Comparison of ENCODE assay signal across 8 cellular contexts in the genomic region with DNA sequence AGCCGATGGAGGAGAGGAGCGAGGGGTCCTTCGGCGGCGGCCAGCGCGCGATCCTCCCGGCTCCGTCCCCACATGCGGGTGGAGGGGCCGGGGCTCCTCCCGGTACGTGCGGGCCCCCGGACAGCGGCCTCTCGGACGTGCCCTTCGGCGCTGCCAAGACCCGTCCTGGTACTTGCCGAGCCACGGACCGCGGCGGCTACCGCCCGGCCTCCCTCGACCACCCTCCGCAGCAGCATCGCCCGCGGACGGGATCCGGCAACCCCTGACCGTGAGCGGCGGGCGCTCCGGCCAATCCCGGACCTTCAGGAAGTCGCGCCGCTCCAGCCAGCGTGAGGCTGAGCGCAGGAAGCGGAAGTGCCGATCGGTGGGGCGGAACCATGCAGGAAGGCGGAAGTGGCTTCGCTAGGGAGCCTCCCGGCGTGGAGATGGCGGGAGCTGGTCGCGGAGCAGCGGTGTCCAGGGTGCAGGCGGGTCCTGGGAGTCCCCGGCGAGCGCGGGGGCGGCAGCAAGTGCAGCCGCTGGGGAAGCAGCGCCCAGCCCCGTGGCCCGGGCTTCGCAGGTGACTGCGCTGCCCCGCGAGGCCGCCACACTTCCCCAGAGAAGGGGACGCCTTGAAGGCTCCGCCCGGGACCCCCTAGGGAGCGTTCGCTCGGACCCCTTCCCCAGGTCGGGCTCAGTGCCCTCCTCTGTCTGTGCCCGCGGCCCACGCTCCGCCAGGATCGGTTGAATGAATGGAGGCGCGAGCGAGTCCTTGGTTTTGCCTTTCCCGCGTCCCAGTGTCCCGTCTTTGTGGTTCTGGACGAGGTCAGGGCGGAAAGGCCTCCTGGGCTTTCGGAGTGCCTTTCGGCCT. TPM values are rescaled to one million over a fixed set of nuclear protein-coding genes. Genes with fewer than 3 reads are reported as not detected.
DNase-seq lines count a peak whose midpoint lies in the region; ATAC-seq and TF ChIP-seq lines count a peak whose summit lies in the region.

A gene with protein sequence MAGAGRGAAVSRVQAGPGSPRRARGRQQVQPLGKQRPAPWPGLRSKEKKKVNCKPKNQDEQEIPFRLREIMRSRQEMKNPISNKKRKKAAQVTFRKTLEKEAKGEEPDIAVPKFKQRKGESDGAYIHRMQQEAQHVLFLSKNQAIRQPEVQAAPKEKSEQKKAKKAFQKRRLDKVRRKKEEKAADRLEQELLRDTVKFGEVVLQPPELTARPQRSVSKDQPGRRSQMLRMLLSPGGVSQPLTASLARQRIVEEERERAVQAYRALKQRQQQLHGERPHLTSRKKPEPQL (plus strand): TSS at position 396 of the 850 bp plus-strand sequence. CDS start 30 bp downstream, at position 426.
A gene (minus strand): TSS at position 264 of the 850 bp plus-strand sequence. CDS start 28 bp downstream, at position 236.

- TF ChIP-seq POLR2A in prostate gland (IDR thresholded peaks at IDR 0.05): peak; percentile 79

- ATAC-seq in GM18498 (IDR thresholded peaks at IDR 0.05; ENCODE audit: unreplicated experiment): peak; percentile 94
- ATAC-seq in HG02885 (IDR thresholded peaks at IDR 0.05; ENCODE audit: poor library complexity, unreplicated experiment): peak; percentile 93
- ATAC-seq in left ventricle myocardium superior: peak; percentile 99

- DNase-seq in NCI-H1694 treated with DMSO at 0.1 percent for 48 hours (lab: John Stamatoyannopoulos, UW): peak; percentile 90
- DNase-seq in amniotic stem cell (lab: John Stamatoyannopoulos, UW): peak; percentile 91
- DNase-seq in left ventricle myocardium superior: peak; percentile 98
- DNase-seq in prostate gland (ENCODE audit: low spot score): peak; percentile 96

- H3K9me3 ChIP-seq in prostate gland: no peaks in the 10 kb centered on the region

- peak in 1 of 4 experiments; percentile 8 for TF ChIP-seq CTCF in prostate gland (IDR thresholded peaks at IDR 0.05)

- H3K27me3 Mint-ChIP-seq in T-helper 1 cell treated with Interleukin-12 subunit alpha and Interleukin-12 subunit beta and Interleukin-4 antibody, amounts not matched to agents 30 μg/mL and 1 μg/mL, for 36 hours (ENCODE audit: low read depth): no peaks in the 10 kb centered on the region

- no peaks in the 10 kb centered on the region for H3K27me3 ChIP-seq in prostate gland (replicated peaks; ENCODE audit: insufficient read depth)

- intact Hi-C loops in left ventricle myocardium superior (cut with micrococcal nuclease) (no loop called here), prostate gland (cut with DNase I) (no loop called here)

- peak within 1 kb of the TSS; percentile 98 for H3K4me3 Mint-ChIP-seq in T-helper 1 cell treated with Interleukin-12 subunit alpha and Interleukin-12 subunit beta and Interleukin-4 antibody, amounts not matched to agents 30 μg/mL and 1 μg/mL, for 36 hours

- no peaks in the 10 kb centered on the region for H3K9me3 Mint-ChIP-seq in T-helper 1 cell treated with Interleukin-12 subunit alpha and Interleukin-12 subunit beta and Interleukin-4 antibody, amounts not matched to agents 30 μg/mL and 1 μg/mL, for 36 hours

- peaks cover 28% of the 10 kb centered on the region for H3K4me1 Mint-ChIP-seq in T-helper 1 cell treated with Interleukin-12 subunit alpha and Interleukin-12 subunit beta and Interleukin-4 antibody, amounts not matched to agents 30 μg/mL and 1 μg/mL, for 36 hours (ENCODE audit: low read depth)

- peaks cover 11% of the 10 kb centered on the region for H3K4me1 ChIP-seq in prostate gland (replicated peaks)
- peaks cover 2% of the 10 kb centered on the region for H3K4me1 ChIP-seq in urinary bladder (ENCODE audit: insufficient read depth)

- under 1% methylated on average over 88 of the region's 96 CpGs for WGBS in prostate gland
- WGBS in urinary bladder: under 1% methylated on average over 96 of the region's 96 CpGs

- H3K4me3 ChIP-seq in prostate gland (peak within 1 kb of the TSS; percentile 98 to 99), urinary bladder (ENCODE audit: low read depth, low read length) (peak within 1 kb of the TSS; percentile 81)

- peaks cover 30% of the 10 kb centered on the region for H3K36me3 Mint-ChIP-seq in T-helper 1 cell treated with Interleukin-12 subunit alpha and Interleukin-12 subunit beta and Interleukin-4 antibody, amounts not matched to agents 30 μg/mL and 1 μg/mL, for 36 hours (ENCODE audit: low read depth)

- H3K27ac Mint-ChIP-seq in T-helper 1 cell treated with Interleukin-12 subunit alpha and Interleukin-12 subunit beta and Interleukin-4 antibody, amounts not matched to agents 30 μg/mL and 1 μg/mL, for 36 hours: peak within 1 kb of the TSS; percentile 94

- H3K27ac ChIP-seq in prostate gland (peak within 1 kb of the TSS; percentile 87 to 91), urinary bladder (ENCODE audit: low read depth) (peak within 1 kb of the TSS; percentile 71)

- peaks cover 0 to 4% of the 10 kb centered on the region in 2 donors for H3K36me3 ChIP-seq in prostate gland
- no peaks in the 10 kb centered on the region for H3K36me3 ChIP-seq in urinary bladder (ENCODE audit: insufficient read depth)

RNA-seq across cellular contexts. Expression of the first gene that starts in this region (rescaled TPM):
- total RNA-seq in left ventricle myocardium superior (6.2 TPM), prostate gland (10 to 100 TPM; 18.5 to 27.7 TPM), urinary bladder (4.3 TPM)
- polyA plus RNA-seq in urinary bladder: 15.9 TPM

RNA-seq across cellular contexts. Expression of the second gene that starts in this region (rescaled TPM):
- total RNA-seq in left ventricle myocardium superior (12.4 TPM), prostate gland (10 to 100 TPM; 52.5 to 59.2 TPM), urinary bladder (7.5 TPM)
- 47.9 TPM for polyA plus RNA-seq in urinary bladder

Comparison
In these comparisons a context has a peak if more than half of its experiments do, and no peak if none do; other contexts are left out.
1. Peak in every context shown above with its lines: DNase-seq, ATAC-seq, H3K4me3 ChIP-seq and H3K27ac ChIP-seq.